Comparison of ENCODE assay signal across 22 cellular contexts in the genomic region with DNA sequence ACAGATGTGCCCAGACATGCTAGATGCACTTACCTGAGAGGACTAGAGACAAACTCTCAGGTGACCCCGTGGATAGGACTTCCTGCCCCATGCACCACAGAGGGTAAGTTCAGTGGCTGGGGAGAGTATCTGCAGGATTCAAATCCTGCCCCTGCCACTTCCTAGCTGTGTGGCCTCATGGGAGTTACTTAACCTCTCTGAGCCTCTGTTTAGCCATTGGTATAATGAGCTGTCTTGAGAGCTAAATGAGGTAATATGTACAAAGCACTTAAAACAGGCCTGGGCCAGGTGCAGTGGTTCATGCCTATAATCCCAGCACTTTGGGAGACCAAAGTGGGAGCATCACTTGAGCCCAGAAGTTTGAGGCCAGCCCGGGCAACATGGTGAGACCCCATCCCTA. TPM values are rescaled to one million over a fixed set of nuclear protein-coding genes. Genes with fewer than 3 reads are reported as not detected.
DNase-seq lines count a peak whose midpoint lies in the region; ATAC-seq, FAIRE-seq and TF ChIP-seq lines count a peak whose summit lies in the region.
"Had no signal": no experiment of that assay in that cellular context is flagged by ENCODE, and none has a peak within 500 bp of the region (broad histone marks: within the 10 kb centered on the region; RNA-seq: fewer than 3 reads in every experiment).

No MANE protein-coding gene starts in this region.

- ATAC-seq in HepG2 = no peak
- no peak for ATAC-seq in right lobe of liver
- ATAC-seq in K562 = no peak
- ATAC-seq: A549; CD8-positive, alpha-beta T cell; GM12878 had no signal

- H3K9ac ChIP-seq in HepG2 (ENCODE audit: insufficient read depth, low read depth, low read length) (no peak overlapping the region), K562 (ENCODE audit: insufficient read depth in 1 of 2, low read depth in 2 of 2, low read length in 2 of 2) (no peak overlapping the region)
- H3K9ac ChIP-seq: BLaER1 treated with 17β-estradiol and CSF1 and Interleukin-3, amounts not matched to agents 10 nM and 100 nM had no signal

- TF ChIP-seq POLR2A in HepG2 (IDR thresholded peaks at IDR 0.05; ENCODE audit: insufficient read depth in 1 of 2, low read depth in 2 of 2, low read length in 2 of 2) (no peak), right lobe of liver (IDR thresholded peaks at IDR 0.05) (no peak), K562 (conservative IDR thresholded peaks at IDR 0.05) (no peak)

- TF ChIP-seq EP300 in HepG2 (IDR thresholded peaks at IDR 0.05; ENCODE audit: low read depth in 2 of 2, low read length in 2 of 2) (no peak), HepG2 (CRISPR knock-in tag; IDR thresholded peaks at IDR 0.05; ENCODE audit: borderline replicate concordance) (no peak), K562 (IDR thresholded peaks at IDR 0.05; ENCODE audit: low read length) (no peak)

- in situ Hi-C loops in HepG2 (cut with HindIII; ENCODE audit: extremely low pct_ligation_motif_present, low pct_unique_long_range_greater_than_20kb) (no loop called here), K562 (cut with MboI) (no loop called here)

- H4K20me1 ChIP-seq in HepG2 (ENCODE audit: insufficient read depth, low read length) (no peaks in the 10 kb centered on the region; the same call in 1 of the 2 replicates), K562 (replicated peaks; ENCODE audit: control insufficient read depth, insufficient read depth, low read length) (peaks cover 42% of the 10 kb centered on the region), hepatocyte (ENCODE audit: insufficient read depth, poor library complexity, severe bottlenecking) (no peaks in the 10 kb centered on the region)

- FAIRE-seq in HepG2 (lab: Jason Lieb, UNC) (no peak), K562 (lab: Jason Lieb, UNC) (no peak)
- FAIRE-seq: A549, D721Med, G401.6, GM12878, GM12892, GM18507 had no signal

- no peak overlapping the region for H3K27ac ChIP-seq in HepG2 (ENCODE audit: extremely low read length, insufficient read depth, low read length)
- no peak overlapping the region for H3K27ac ChIP-seq in right lobe of liver
- no peak overlapping the region for H3K27ac ChIP-seq in K562 (ENCODE audit: extremely low read depth, low read depth, low read length)
- no peak overlapping the region for H3K27ac ChIP-seq in hepatocyte
- H3K27ac ChIP-seq: 22Rv1; A549; BLaER1 treated with 17β-estradiol and CSF1 and Interleukin-3, amounts not matched to agents 10 nM and 100 nM; C4-2B had no signal

- H3K4me1 ChIP-seq in HepG2 (ENCODE audit: insufficient read depth, low read length) (no peaks in the 10 kb centered on the region), right lobe of liver (no peaks in the 10 kb centered on the region), K562 (replicated peaks in 1 of 2; ENCODE audit: control insufficient read depth in 2 of 2, insufficient read depth in 2 of 2, low read length in 2 of 2) (peaks cover 0 to 11% of the 10 kb centered on the region in 2 experiments; a peak in 1 of 5 replicates), hepatocyte (ENCODE audit: insufficient read depth) (no peaks in the 10 kb centered on the region)
- H3K4me1 ChIP-seq: A549, Caco-2 had no signal

- no TSS peak for BruUV-seq in HepG2 (replicated peaks; lab: Mats Ljungman, UMichigan)
- no TSS peak for BruUV-seq in K562 (replicated peaks; lab: Mats Ljungman, UMichigan)

- TF ChIP-seq CTCF in HepG2 (CRISPR knock-in tag; IDR thresholded peaks at IDR 0.05) (no peak), right lobe of liver (IDR thresholded peaks at IDR 0.05) (no peak), K562 (IDR thresholded peaks at IDR 0.05 in 2 of 3, conservative IDR thresholded peaks at IDR 0.05 in 1 of 3; ENCODE audit: insufficient read depth in 2 of 3, low read depth in 1 of 3, low read length in 3 of 3) (no peak), hepatocyte (IDR thresholded peaks at IDR 0.05; ENCODE audit: poor library complexity) (no peak)

- POLR2A ChIA-PET in HepG2 (lab: Yijun Ruan, JAX) (no interaction called here), K562 (lab: Yijun Ruan, JAX) (interaction anchor here (0.6 kb wide), 1 partner anchor 31 kb away, joined by 3 read pairs; no protein-coding TSS in a partner anchor)

- DNase-seq in HepG2 (ENCODE audit: low spot score) = no peak
- no peak for DNase-seq in right lobe of liver
- DNase-seq in K562 (ENCODE audit: extremely low read depth in 1 of 4, low spot score in 3 of 4) = no peak
- DNase-seq in stimulated activated CD4-positive, alpha-beta T cell treated with anti-CD3 and anti-CD28 coated beads, Interleukin-2, amount 100 ng/mL, for 24 hours = no peak
- no peak for DNase-seq in hepatocyte (ENCODE audit: low spot score)
- DNase-seq: AML-193; Caco-2; Calu3; CD4-positive, alpha-beta T cell; CD8-positive, alpha-beta T cell; DMS79 treated with DMSO at 0.1 percent for 48 hours; GF-D8 had no signal

- no peak overlapping the region for H3K4me2 ChIP-seq in HepG2 (ENCODE audit: low read depth, low read length)
- no peak overlapping the region for H3K4me2 ChIP-seq in K562 (ENCODE audit: insufficient read depth, low read length)
- H3K4me2 ChIP-seq in hepatocyte = no peak overlapping the region
- H3K4me2 ChIP-seq: A549; BLaER1 treated with 17β-estradiol and CSF1 and Interleukin-3, amounts not matched to agents 10 nM and 100 nM had no signal

- H3K27me3 ChIP-seq in HepG2 (ENCODE audit: control insufficient read depth in 1 of 2, insufficient read depth in 2 of 2, low read length in 2 of 2) (peaks cover 17 to 23% of the 10 kb centered on the region in 2 experiments; a peak in 4 of 5 replicates), right lobe of liver (no peaks in the 10 kb centered on the region), K562 (ENCODE audit: control insufficient read depth in 2 of 2, insufficient read depth in 2 of 2, low read length in 2 of 2) (peaks cover 18 to 78% of the 10 kb centered on the region in 2 experiments; a peak in 4 of 5 replicates), hepatocyte (no peaks in the 10 kb centered on the region)
- H3K27me3 ChIP-seq: BLaER1 treated with 17β-estradiol and CSF1 and Interleukin-3, amounts not matched to agents 10 nM and 100 nM had no signal

- TF ChIP-seq RAD21 in HepG2 (CRISPR knock-in tag; IDR thresholded peaks at IDR 0.05) = no peak
- no peak for TF ChIP-seq RAD21 in K562 (CRISPR knock-in tag; conservative IDR thresholded peaks at IDR 0.05 in 1 of 2, IDR thresholded peaks at IDR 0.05 in 1 of 2)

- no peaks in the 10 kb centered on the region for H3K9me1 ChIP-seq in K562 (ENCODE audit: control insufficient read depth, insufficient read depth, low read length)

- intact Hi-C loops in HepG2 (cut with micrococcal nuclease; ENCODE audit: unreplicated experiment) (no loop called here), right lobe of liver (cut with DNase I) (no loop called here), K562 (cut with micrococcal nuclease) (no loop called here)

- no peaks in the 10 kb centered on the region for H3K79me2 ChIP-seq in HepG2 (ENCODE audit: insufficient read depth, low read length)
- H3K79me2 ChIP-seq in K562 (ENCODE audit: control insufficient read depth, insufficient read depth, low read length) = no peaks in the 10 kb centered on the region
- no peaks in the 10 kb centered on the region for H3K79me2 ChIP-seq in hepatocyte

- H3K9me3 ChIP-seq in HepG2 (ENCODE audit: low read length) (no peaks in the 10 kb centered on the region), right lobe of liver (no peaks in the 10 kb centered on the region), K562 (replicated peaks; ENCODE audit: control insufficient read depth, insufficient read depth, low read depth, low read length) (no peaks in the 10 kb centered on the region), hepatocyte (ENCODE audit: low read depth) (no peaks in the 10 kb centered on the region)
- H3K9me3 ChIP-seq: A549; BLaER1 treated with 17β-estradiol and CSF1 and Interleukin-3, amounts not matched to agents 10 nM and 100 nM; Caco-2 had no signal

- 0% methylated on average over 2 of the region's 2 CpGs for WGBS in HepG2 (ENCODE audit: low lambda C conversion rate)
- 40% methylated on average over 1 of the region's 2 CpGs for WGBS in right lobe of liver (ENCODE audit: insufficient coverage, low coverage, low lambda C conversion rate, missing lambda C conversion rate)
- WGBS in K562 (ENCODE audit: insufficient coverage, low coverage, missing lambda C conversion rate) = 0% methylated on average over 2 of the region's 2 CpGs
- WGBS in hepatocyte (ENCODE audit: low lambda C conversion rate, missing lambda C conversion rate) = 90% methylated on average over 2 of the region's 2 CpGs

- H2AFZ ChIP-seq in HepG2 (ENCODE audit: low read length) = no peak overlapping the region
- H2AFZ ChIP-seq in K562 (ENCODE audit: low read depth, low read length) = no peak overlapping the region
- no peak overlapping the region for H2AFZ ChIP-seq in hepatocyte

- H3K36me3 ChIP-seq in HepG2 (replicated peaks in 1 of 2; ENCODE audit: control insufficient read depth in 1 of 2, insufficient read depth in 2 of 2, low read length in 2 of 2) (no peaks in the 10 kb centered on the region), right lobe of liver (no peaks in the 10 kb centered on the region), K562 (ENCODE audit: control insufficient read depth, insufficient read depth, low read length) (no peaks in the 10 kb centered on the region), hepatocyte (replicated peaks; ENCODE audit: insufficient read depth, low read depth) (no peaks in the 10 kb centered on the region)
- H3K36me3 ChIP-seq: BLaER1 treated with 17β-estradiol and CSF1 and Interleukin-3, amounts not matched to agents 10 nM and 100 nM had no signal

- no peaks in the 10 kb centered on the region for H3K9me2 ChIP-seq in hepatocyte (replicated peaks; ENCODE audit: insufficient read depth)

- H3K4me3 ChIP-seq in HepG2 (replicated peaks in 1 of 3; ENCODE audit: insufficient read depth in 1 of 3, low read depth in 2 of 3, low read length in 3 of 3) = no peak overlapping the region
- no peak overlapping the region for H3K4me3 ChIP-seq in right lobe of liver
- no peak overlapping the region for H3K4me3 ChIP-seq in K562
- no peak overlapping the region for H3K4me3 ChIP-seq in hepatocyte
- H3K4me3 ChIP-seq: A549; BLaER1 treated with 17β-estradiol and CSF1 and Interleukin-3, amounts not matched to agents 10 nM and 100 nM; GM12878 had no signal

- CTCF ChIA-PET in HepG2 (lab: Yijun Ruan, JAX; ENCODE audit: low intra/inter-chr PET ratio, low total read pairs) = no interaction called here
- CTCF ChIA-PET in K562 (lab: Yijun Ruan, JAX; ENCODE audit: low intra/inter-chr PET ratio) = no interaction called here

RNA-seq across cellular contexts. Expression of a gene that starts 59.3 kb away (rescaled TPM):
- not detected in 2 replicates for total RNA-seq in HepG2 (2016; rRNA removed; fragmentation: Illumina TruSeq; extraction: Trizol)
- not detected in 2 replicates for total RNA-seq in HepG2 (2016; cell fraction: cytosol; rRNA removed; fragmentation: Illumina TruSeq; extraction: Trizol; ENCODE audit: low read depth)
- total RNA-seq in HepG2 (2016; cell fraction: insoluble cytoplasmic fraction; rRNA removed; fragmentation: Illumina TruSeq; extraction: Trizol) = not detected in 2 replicates
- not detected in 2 replicates for total RNA-seq in HepG2 (2016; cell fraction: membrane; rRNA removed; fragmentation: Illumina TruSeq; extraction: Trizol)
- not detected in 2 replicates for total RNA-seq in HepG2 (2016; cell fraction: nucleus; rRNA removed; fragmentation: Illumina TruSeq; extraction: Trizol)
- not detected in 2 replicates for polyA plus RNA-seq in HepG2 (2011; rRNA removed)
- polyA plus RNA-seq in HepG2 (2011; cell fraction: cytosol; rRNA removed) = not detected in 2 replicates
- not detected in 2 replicates for polyA plus RNA-seq in HepG2 (2011; cell fraction: nucleus; rRNA removed)
- polyA plus RNA-seq in HepG2 (2012) = not detected in 2 replicates
- polyA plus RNA-seq in HepG2 (2016; cell fraction: cytosol; fragmentation: Illumina TruSeq; extraction: Trizol; ENCODE audit: low read depth) = not detected in 2 replicates
- not detected in 2 replicates for polyA plus RNA-seq in HepG2 (2016; cell fraction: insoluble cytoplasmic fraction; fragmentation: Illumina TruSeq; extraction: Trizol; ENCODE audit: low read depth)
- not detected in 2 replicates for polyA plus RNA-seq in HepG2 (2016; cell fraction: membrane; fragmentation: Illumina TruSeq; extraction: Trizol; ENCODE audit: low read depth)
- polyA plus RNA-seq in HepG2 (2016; cell fraction: nucleus; fragmentation: Illumina TruSeq; extraction: Trizol; ENCODE audit: insufficient read depth, low read depth) = not detected in 2 replicates
- polyA minus RNA-seq in HepG2 (2011; rRNA and poly(A)+ RNA removed; ENCODE audit: low replicate concordance) = 0.09 TPM in 1 of 2 replicates, not detected in the other
- not detected in 2 replicates for polyA minus RNA-seq in HepG2 (2011; cell fraction: cytosol; rRNA and poly(A)+ RNA removed)
- not detected in 2 replicates for polyA minus RNA-seq in HepG2 (2011; cell fraction: nucleus; rRNA and poly(A)+ RNA removed)
- not detected for total RNA-seq in right lobe of liver
- 0.09 TPM in 1 of 2 replicates, not detected in the other for total RNA-seq in K562 (2011; cell fraction: chromatin; rRNA removed; ENCODE audit: low replicate concordance)
- not detected in 2 replicates for total RNA-seq in K562 (2011; cell fraction: nucleolus; rRNA removed)
- not detected in 2 replicates for total RNA-seq in K562 (2011; cell fraction: nucleoplasm; rRNA removed)
- total RNA-seq in K562 (2014; rRNA removed) = 0.18 TPM in 1 of 2 replicates, not detected in the other
- total RNA-seq in K562 (2014; rRNA removed; fragmentation: Illumina TruSeq; extraction: Trizol) = not detected in 2 replicates
- not detected in 2 replicates for total RNA-seq in K562 (2015; rRNA removed; fragmentation: Illumina TruSeq; extraction: Trizol)
- not detected in 2 replicates for total RNA-seq in K562 (2021)
- not detected in 2 replicates for polyA plus RNA-seq in K562 (2011; rRNA removed)
- polyA plus RNA-seq in K562 (2011; cell fraction: cytosol; rRNA removed) = not detected in 2 replicates
- 0.09 TPM in 1 of 2 replicates, not detected in the other for polyA plus RNA-seq in K562 (2011; cell fraction: nucleus; rRNA removed)
- polyA plus RNA-seq in K562 (2012) = 0.04 TPM in 1 of 2 replicates, not detected in the other
- not detected in 2 replicates for polyA plus RNA-seq in K562 (2014; fragmentation: Illumina TruSeq; extraction: Trizol)
- not detected for polyA plus RNA-seq in K562 (2014; fragmentation: Nextera tagmentation; extraction: Ambion mirVana)
- polyA plus RNA-seq in K562 (2014; rRNA removed) = not detected in 2 replicates
- polyA minus RNA-seq in K562 (2011; rRNA and poly(A)+ RNA removed) = not detected in 2 replicates
- not detected in 2 replicates for polyA minus RNA-seq in K562 (2011; cell fraction: cytosol; rRNA and poly(A)+ RNA removed)
- polyA minus RNA-seq in K562 (2011; cell fraction: nucleus; rRNA and poly(A)+ RNA removed) = 0.11 TPM in 1 of 2 replicates, not detected in the other
- 0.03 TPM in 1 of 2 replicates, not detected in the other for total RNA-seq in hepatocyte
- not detected in 2 replicates for polyA plus RNA-seq in hepatocyte
- total RNA-seq: B cell, Calu3 had no signal
